In the genomic region with DNA sequence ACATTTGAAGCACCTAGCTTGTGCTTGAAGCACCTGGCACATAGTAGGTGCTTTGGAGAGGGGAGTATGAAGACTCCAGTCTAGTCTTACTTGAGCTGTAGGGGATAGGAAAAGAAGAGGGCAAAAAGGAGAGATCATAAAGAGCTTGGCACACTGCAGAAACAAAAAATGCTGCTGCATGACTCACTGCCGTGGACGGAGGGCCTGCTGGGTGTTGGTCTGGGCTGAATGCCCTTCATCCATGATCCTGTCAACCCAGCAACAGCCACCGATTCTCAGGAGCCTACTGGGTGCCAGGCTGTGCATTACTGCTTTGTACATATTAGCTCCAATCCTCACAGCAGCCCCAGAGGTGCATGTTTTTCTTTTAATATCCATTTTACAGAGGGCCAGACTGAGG, we compare ENCODE assay signal across 27 cellular contexts. TPM values are rescaled to one million over a fixed set of nuclear protein-coding genes. Genes with fewer than 3 reads are reported as not detected.
A peak's percentile ranks its signal among the peaks of the same experiment; 100 is the strongest.
DNase-seq lines count a peak whose midpoint lies in the region; TF ChIP-seq lines count a peak whose summit lies in the region.
"Had no signal": no experiment of that assay in that cellular context is flagged by ENCODE, and none has a peak within 500 bp of the region (broad histone marks: within the 10 kb centered on the region; RNA-seq: fewer than 3 reads in every experiment).

No MANE protein-coding gene starts in this region.

- in situ Hi-C loops in ACHN (cut with HindIII; ENCODE audit: low pct_ligation_motif_present, low pct_unique_long_range_greater_than_20kb, low sequenced_read_pairs): no loop called here
- in situ Hi-C loops in GM13976 (cut with MboI; ENCODE audit: low sequenced_read_pairs, unreplicated experiment): no loop called here

- H3K4me3 ChIP-seq in fibroblast of mammary gland (ENCODE audit: control insufficient read depth, low read depth, low read length): no peak overlapping the region
- H3K4me3 ChIP-seq: A549; BLaER1 treated with 17β-estradiol and CSF1 and Interleukin-3, amounts not matched to agents 10 nM and 100 nM; left lung had no signal

- H3K4me1 Mint-ChIP-seq in glutamatergic neuron (ENCODE audit: low read depth, unreplicated experiment): no peaks in the 10 kb centered on the region
- H3K4me1 Mint-ChIP-seq: activated CD4-positive, alpha-beta T cell treated with anti-CD3 and anti-CD28 coated beads, Interleukin-2, amount 10 ng/mL, durations not matched to agents 7 days and 5 days; activated CD8-positive, alpha-beta memory T cell treated with anti-CD3 and anti-CD28 coated beads, Interleukin-2, amount 10 ng/mL, durations not matched to agents 7 days and 5 days; activated naive CD4-positive, alpha-beta T cell treated with anti-CD3 and anti-CD28 coated beads, Interleukin-2, amount 10 ng/mL, durations not matched to agents 7 days and 5 days; naive B cell had no signal

- peaks cover 7% of the 10 kb centered on the region for H3K36me3 Mint-ChIP-seq in glutamatergic neuron (ENCODE audit: unreplicated experiment)
- H3K36me3 Mint-ChIP-seq: activated CD8-positive, alpha-beta memory T cell treated with anti-CD3 and anti-CD28 coated beads, Interleukin-2, amount 10 ng/mL, durations not matched to agents 7 days and 5 days; activated naive CD4-positive, alpha-beta T cell treated with anti-CD3 and anti-CD28 coated beads, Interleukin-2, amount 10 ng/mL, durations not matched to agents 7 days and 5 days; naive B cell; stimulated activated naive B cell treated with anti-CD40 and anti-IgM and Interleukin-4, amounts not matched to agents 10 μg/mL and 1 μg/mL and 100 μg/mL, for 72 hours had no signal

- DNase-seq in ACHN: peak; percentile 10
- DNase-seq in GM04504 (ENCODE audit: low read depth): peak; percentile 6
- DNase-seq in NCI-H69 (lab: John Stamatoyannopoulos, UW): peak; percentile 58
- DNase-seq in fibroblast of mammary gland (ENCODE audit: low read depth): peak; percentile 19
- DNase-seq in DMS 273 treated with DMSO at 0.1 percent for 48 hours (lab: John Stamatoyannopoulos, UW): no peak
- DNase-seq in GM13976 (ENCODE audit: low spot score): no peak
- DNase-seq in activated CD4-positive, alpha-beta T cell treated with anti-CD3 and anti-CD28 coated beads, Interleukin-2, amount 50 U/mL, for 48 hours: no peak
- no peak for DNase-seq in glutamatergic neuron
- DNase-seq: activated CD4-positive, alpha-beta T cell treated with anti-CD3 and anti-CD28 coated beads, Interleukin-2, amount 10 ng/mL, durations not matched to agents 7 days and 5 days; activated CD8-positive, alpha-beta memory T cell treated with anti-CD3 and anti-CD28 coated beads, Interleukin-2, amount 10 ng/mL, durations not matched to agents 7 days and 5 days; activated naive CD4-positive, alpha-beta T cell treated with anti-CD3 and anti-CD28 coated beads, Interleukin-2, amount 10 ng/mL, durations not matched to agents 7 days and 5 days; Calu3; foreskin melanocyte; left lung; naive B cell; NCI-H1694; NCI-H526 treated with DMSO at 0.1 percent for 48 hours; retina; RPMI8226; stimulated activated CD4-positive, alpha-beta T cell treated with anti-CD3 and anti-CD28 coated beads, Interleukin-4, amount 100 ng/mL, for 1 hour; stimulated activated naive B cell treated with anti-CD40 and anti-IgM and Interleukin-4, amounts not matched to agents 10 μg/mL and 1 μg/mL and 100 μg/mL, for 72 hours; T-helper 2 cell had no signal

- no peak overlapping the region for H3K4me3 Mint-ChIP-seq in glutamatergic neuron (ENCODE audit: unreplicated experiment)
- H3K4me3 Mint-ChIP-seq: activated CD4-positive, alpha-beta T cell treated with anti-CD3 and anti-CD28 coated beads, Interleukin-2, amount 10 ng/mL, durations not matched to agents 7 days and 5 days; activated CD8-positive, alpha-beta memory T cell treated with anti-CD3 and anti-CD28 coated beads, Interleukin-2, amount 10 ng/mL, durations not matched to agents 7 days and 5 days; activated naive CD4-positive, alpha-beta T cell treated with anti-CD3 and anti-CD28 coated beads, Interleukin-2, amount 10 ng/mL, durations not matched to agents 7 days and 5 days; naive B cell; stimulated activated naive B cell treated with anti-CD40 and anti-IgM and Interleukin-4, amounts not matched to agents 10 μg/mL and 1 μg/mL and 100 μg/mL, for 72 hours had no signal

- TF ChIP-seq CTCF in fibroblast of mammary gland (conservative IDR thresholded peaks at IDR 0.05; ENCODE audit: control insufficient read depth, insufficient read depth, low read depth, low read length) (no peak), GM13976 (IDR thresholded peaks at IDR 0.05; ENCODE audit: borderline replicate concordance, control extremely low read depth, extremely low read depth, insufficient read depth, missing control alignments) (no peak), glutamatergic neuron (IDR thresholded peaks at IDR 0.05; ENCODE audit: partially characterized antibody, unreplicated experiment) (no peak)

- peaks cover 3% of the 10 kb centered on the region for H3K9me3 Mint-ChIP-seq in glutamatergic neuron (ENCODE audit: unreplicated experiment)
- H3K9me3 Mint-ChIP-seq: activated CD4-positive, alpha-beta T cell treated with anti-CD3 and anti-CD28 coated beads, Interleukin-2, amount 10 ng/mL, durations not matched to agents 7 days and 5 days; activated naive CD4-positive, alpha-beta T cell treated with anti-CD3 and anti-CD28 coated beads, Interleukin-2, amount 10 ng/mL, durations not matched to agents 7 days and 5 days; stimulated activated naive B cell treated with anti-CD40 and anti-IgM and Interleukin-4, amounts not matched to agents 10 μg/mL and 1 μg/mL and 100 μg/mL, for 72 hours had no signal

- H3K27me3 Mint-ChIP-seq in glutamatergic neuron (ENCODE audit: unreplicated experiment): peaks cover 6% of the 10 kb centered on the region

- H3K27ac Mint-ChIP-seq in glutamatergic neuron (ENCODE audit: unreplicated experiment): no peak overlapping the region
- H3K27ac Mint-ChIP-seq: activated CD4-positive, alpha-beta T cell treated with anti-CD3 and anti-CD28 coated beads, Interleukin-2, amount 10 ng/mL, durations not matched to agents 7 days and 5 days; activated CD8-positive, alpha-beta memory T cell treated with anti-CD3 and anti-CD28 coated beads, Interleukin-2, amount 10 ng/mL, durations not matched to agents 7 days and 5 days; activated naive CD4-positive, alpha-beta T cell treated with anti-CD3 and anti-CD28 coated beads, Interleukin-2, amount 10 ng/mL, durations not matched to agents 7 days and 5 days; naive B cell; stimulated activated naive B cell treated with anti-CD40 and anti-IgM and Interleukin-4, amounts not matched to agents 10 μg/mL and 1 μg/mL and 100 μg/mL, for 72 hours had no signal

RNA-seq across cellular contexts. Expression of a gene that starts 6.0 kb away (rescaled TPM):
- not detected for total RNA-seq in glutamatergic neuron (ENCODE audit: unreplicated experiment)
- total RNA-seq: activated CD4-positive, alpha-beta T cell treated with anti-CD3 and anti-CD28 coated beads, Interleukin-2, amount 10 ng/mL, durations not matched to agents 7 days and 5 days; activated CD8-positive, alpha-beta memory T cell treated with anti-CD3 and anti-CD28 coated beads, Interleukin-2, amount 10 ng/mL, durations not matched to agents 7 days and 5 days; Calu3; left lung; mesenteric fat pad; omental fat pad; urinary bladder had no signal

Comparison
In these comparisons a context has a peak if more than half of its experiments do, and no peak if none do; other contexts are left out.
1. DNase-seq: peak in ACHN (single experiment), GM04504 (single experiment), NCI-H69 (single experiment) and fibroblast of mammary gland (single experiment); none in DMS 273 treated with DMSO at 0.1 percent for 48 hours (single experiment), GM13976 (single experiment), activated CD4-positive, alpha-beta T cell treated with anti-CD3 and anti-CD28 coated beads, Interleukin-2, amount 50 U/mL, for 48 hours (0 of 2) and glutamatergic neuron (single experiment).